8 cellular contexts compared by ENCODE assay signal in genomic region chr1:26785611-26786436, GRCh38. TPM values are rescaled to one million over a fixed set of nuclear protein-coding genes. Genes with fewer than 3 reads are reported as not detected.
DNase-seq lines count a peak whose midpoint lies in the region; ATAC-seq and TF ChIP-seq lines count a peak whose summit lies in the region.

No MANE protein-coding gene starts in this region.

- H4K91ac ChIP-seq in trophoblast cell (ENCODE audit: low read depth, low read length): peak overlapping the region; percentile 40

- H3F3A ChIP-seq in SK-N-SH (replicated peaks; ENCODE audit: insufficient read depth): peaks cover 34% of the 10 kb centered on the region

- peak overlapping the region; percentile 13 for H4K12ac ChIP-seq in trophoblast cell (ENCODE audit: low read depth, low read length)

- H3K27ac ChIP-seq in SK-N-SH (ENCODE audit: low read depth in 2 of 2, low read length in 1 of 2) (peak overlapping the region; percentile 98 to 99), esophagus muscularis mucosa (replicated peaks in 1 of 4) (peak overlapping the region; percentile 90 to 98 (median 98)), trophoblast cell (ENCODE audit: low read depth, low read length) (peak overlapping the region; percentile 99)

- TF ChIP-seq EP300 in SK-N-SH (IDR thresholded peaks at IDR 0.05; ENCODE audit: borderline replicate concordance in 1 of 2, low read depth in 1 of 2, low read length in 1 of 2) (no peak), esophagus muscularis mucosa (IDR thresholded peaks at IDR 0.05) (no peak)

- H3K9ac ChIP-seq in SK-N-SH (peak overlapping the region; percentile 91), trophoblast cell (ENCODE audit: low read length) (no peak overlapping the region)

- H3K4me3 ChIP-seq in SK-N-SH (ENCODE audit: low read depth in 2 of 2, low read length in 1 of 2): no peak overlapping the region
- peak overlapping the region in 1 of 4 donors; percentile 70 for H3K4me3 ChIP-seq in esophagus muscularis mucosa
- no peak overlapping the region for H3K4me3 ChIP-seq in trophoblast cell (ENCODE audit: low read depth, low read length)

- H2BK120ac ChIP-seq in trophoblast cell (ENCODE audit: insufficient read depth, low read length, poor library complexity): no peak overlapping the region

- no peak overlapping the region for H3K4ac ChIP-seq in trophoblast cell (ENCODE audit: low read depth, low read length)

- no peaks in the 10 kb centered on the region for H3K9me2 ChIP-seq in SK-N-SH

- peak overlapping the region; percentile 96 for H3K4me2 ChIP-seq in SK-N-SH
- peak overlapping the region; percentile 3 for H3K4me2 ChIP-seq in trophoblast cell (ENCODE audit: low read length)

- peak overlapping the region; percentile 43 for H3K18ac ChIP-seq in trophoblast cell (ENCODE audit: low read length)

- TF ChIP-seq CTCF in SK-N-SH (IDR thresholded peaks at IDR 0.05) (no peak), esophagus muscularis mucosa (IDR thresholded peaks at IDR 0.05) (no peak), GM13976 (IDR thresholded peaks at IDR 0.05; ENCODE audit: borderline replicate concordance, control extremely low read depth, extremely low read depth, insufficient read depth, missing control alignments) (no peak)

- peaks cover 4% of the 10 kb centered on the region; the same call in 1 of the 2 replicates for H4K20me1 ChIP-seq in SK-N-SH (ENCODE audit: insufficient read depth)

- H3K36me3 ChIP-seq in SK-N-SH (replicated peaks in 1 of 2; ENCODE audit: control insufficient read depth in 1 of 2, insufficient read depth in 2 of 2, low read length in 1 of 2): peaks cover 13 to 33% of the 10 kb centered on the region in 2 experiments
- peaks cover under 1 to 13% (median 5%) of the 10 kb centered on the region in 4 donors for H3K36me3 ChIP-seq in esophagus muscularis mucosa
- peaks cover 2 to 12% of the 10 kb centered on the region in 2 experiments for H3K36me3 ChIP-seq in trophoblast cell (ENCODE audit: control insufficient read depth in 1 of 2, insufficient read depth in 2 of 2, low read length in 2 of 2)

- ATAC-seq in SK-N-SH treated with all-trans-retinoic acid at 6 μM for 48 hours: no peak

- intact Hi-C loops in esophagus muscularis mucosa (cut with DNase I): loop anchor here (5.0 to 10.0 kb wide), 2 partner anchors 61 to 109 kb away; no protein-coding TSS in a partner anchor

- H3K27me3 ChIP-seq in SK-N-SH (ENCODE audit: insufficient read depth): no peaks in the 10 kb centered on the region
- no peaks in the 10 kb centered on the region for H3K27me3 ChIP-seq in esophagus muscularis mucosa
- no peaks in the 10 kb centered on the region for H3K27me3 ChIP-seq in trophoblast cell (ENCODE audit: insufficient read depth, low read length)

- CTCF ChIA-PET in SK-N-SH (lab: Yijun Ruan, JAX): interaction anchor here (1.0 to 2.4 kb wide), 4 partner anchors 25 to 187 kb away, joined by 3 to 24 read pairs (median 6); no protein-coding TSS in a partner anchor

- H2AFZ ChIP-seq in SK-N-SH (ENCODE audit: low read depth) (no peak overlapping the region), trophoblast cell (ENCODE audit: insufficient read depth, low read length, poor library complexity) (peak overlapping the region; percentile 50)

- peak overlapping the region; percentile 53 for H2AK5ac ChIP-seq in trophoblast cell (ENCODE audit: low read length)

- H3K23ac ChIP-seq in trophoblast cell (ENCODE audit: low read length): no peak overlapping the region

- in situ Hi-C loops in GM13976 (cut with MboI; ENCODE audit: low sequenced_read_pairs, unreplicated experiment): loop anchor here (5.0 kb wide), 1 partner anchor 179 kb away; no protein-coding TSS in a partner anchor

- H2BK12ac ChIP-seq in trophoblast cell (ENCODE audit: low read length): no peak overlapping the region

- POLR2A ChIA-PET in SK-N-SH (lab: Yijun Ruan, JAX): interaction anchor here (0.7 to 1.3 kb wide), 3 partner anchors 88 to 286 kb away, joined by 5 to 8 read pairs (median 6); no protein-coding TSS in a partner anchor

- DNase-seq in SK-N-SH: no peak
- peak; percentile 78 for DNase-seq in SKM-1 treated with dmso at 0.1 percent for 144 hours (lab: John Stamatoyannopoulos, UW; ENCODE audit: unreplicated experiment)
- DNase-seq in esophagus muscularis mucosa (ENCODE audit: extremely low spot score): no peak
- peak in 1 of 2 donors; percentile 65 for DNase-seq in trophoblast cell
- no peak for DNase-seq in GM13976 (ENCODE audit: low spot score)
- DNase-seq in SHP77 treated with DMSO at 0.1 percent for 48 hours (lab: John Stamatoyannopoulos, UW): no peak
- no peak for DNase-seq in NCI-H1092 (lab: John Stamatoyannopoulos, UW)

- H3K79me2 ChIP-seq in SK-N-SH (ENCODE audit: insufficient read depth) (peaks cover 20% of the 10 kb centered on the region), trophoblast cell (ENCODE audit: control insufficient read depth, insufficient read depth, low read length, poor library complexity) (peaks cover 9% of the 10 kb centered on the region)

- no peak for TF ChIP-seq POLR2A in esophagus muscularis mucosa (IDR thresholded peaks at IDR 0.05; ENCODE audit: low read depth)

- peaks cover 23% of the 10 kb centered on the region for H3K79me1 ChIP-seq in trophoblast cell (ENCODE audit: low read length)

- H4K8ac ChIP-seq in trophoblast cell (ENCODE audit: low read depth, low read length): peak overlapping the region; percentile 55

- H2BK5ac ChIP-seq in trophoblast cell (ENCODE audit: low read depth, low read length, poor library complexity): peak overlapping the region; percentile 16

- TF ChIP-seq RAD21 in SK-N-SH (IDR thresholded peaks at IDR 0.05; ENCODE audit: low read length): no peak

- peaks cover 29 to 34% of the 10 kb centered on the region in 2 experiments for H3K4me1 ChIP-seq in SK-N-SH (ENCODE audit: control insufficient read depth in 1 of 2, insufficient read depth in 2 of 2, low read depth in 1 of 2, low read length in 1 of 2)
- peaks cover 62 to 82% (median 75%) of the 10 kb centered on the region in 4 donors for H3K4me1 ChIP-seq in esophagus muscularis mucosa
- peaks cover 26 to 34% of the 10 kb centered on the region in 2 experiments for H3K4me1 ChIP-seq in trophoblast cell (ENCODE audit: control insufficient read depth in 1 of 2, insufficient read depth in 2 of 2, low read length in 2 of 2)

- 95% methylated on average over 5 of the region's 5 CpGs for WGBS in SK-N-SH (ENCODE audit: low lambda C conversion rate)
- 72% methylated on average over 5 of the region's 5 CpGs for WGBS in esophagus muscularis mucosa
- no CpG with 5 or more reads among the region's 5 CpGs for WGBS in trophoblast cell (ENCODE audit: extremely low coverage, insufficient coverage, insufficient read length)

- no peaks in the 10 kb centered on the region for H3K9me3 ChIP-seq in SK-N-SH
- no peaks in the 10 kb centered on the region for H3K9me3 ChIP-seq in esophagus muscularis mucosa
- no peaks in the 10 kb centered on the region for H3K9me3 ChIP-seq in trophoblast cell (ENCODE audit: insufficient read depth, low read depth, low read length)

- peak overlapping the region; percentile 59 for H3K14ac ChIP-seq in trophoblast cell (ENCODE audit: low read length)

TF ChIP-seq in SK-N-SH treated with all-trans-retinoic acid at 6 μM for 48 hours, 23 proteins besides CTCF, POLR2A, EP300 and RAD21 (continues in another document):
- no peak for TF ChIP-seq PPARA (CRISPR knock-in tag; IDR thresholded peaks at IDR 0.05; ENCODE audit: borderline replicate concordance)
- no peak for TF ChIP-seq ZNF8 (CRISPR knock-in tag; IDR thresholded peaks at IDR 0.05)
- no peak for TF ChIP-seq ISL1 (CRISPR knock-in tag; IDR thresholded peaks at IDR 0.05)
- TF ChIP-seq CSDC2 (CRISPR knock-in tag; IDR thresholded peaks at IDR 0.05): no peak
- TF ChIP-seq ZFP3 (CRISPR knock-in tag; IDR thresholded peaks at IDR 0.05): no peak
- no peak for TF ChIP-seq ESRRG (CRISPR knock-in tag; IDR thresholded peaks at IDR 0.05)
- no peak for TF ChIP-seq TSHZ2 (CRISPR knock-in tag; IDR thresholded peaks at IDR 0.05)

RNA-seq across cellular contexts. Expression of gene PIGV, which starts 1.9 kb away (rescaled TPM):
- 16.5 and 26.4 TPM in 2 replicates for polyA plus RNA-seq in SK-N-SH (2012; rRNA removed)
- 14.6 and 18.7 TPM in 2 replicates for polyA plus RNA-seq in SK-N-SH (2012; cell fraction: cytosol; rRNA removed)
- polyA plus RNA-seq in SK-N-SH (2012; cell fraction: nucleus; rRNA removed): 15.9 and 31.9 TPM in 2 replicates
- 10 to 100 TPM; 11.8 to 15.2 (median 13.7) TPM for total RNA-seq in esophagus muscularis mucosa
- polyA plus RNA-seq in trophoblast cell (2013): 6.1 and 6.5 TPM in 2 replicates

RNA-seq across cellular contexts. Expression of gene ZDHHC18, which starts 40.7 kb away (rescaled TPM):
- 33.0 and 35.3 TPM in 2 replicates for polyA plus RNA-seq in SK-N-SH (2012; rRNA removed)
- 16.3 and 25.5 TPM in 2 replicates for polyA plus RNA-seq in SK-N-SH (2012; cell fraction: cytosol; rRNA removed)
- polyA plus RNA-seq in SK-N-SH (2012; cell fraction: nucleus; rRNA removed): 54.3 and 58.6 TPM in 2 replicates
- 10 to 100 TPM in 3 of 4 donors, 1 to 10 TPM in 1; 9.6 to 31.7 (median 20.8) TPM for total RNA-seq in esophagus muscularis mucosa
- polyA plus RNA-seq in trophoblast cell (2013): 33.2 and 34.4 TPM in 2 replicates
